In genomic region chr18:58362027-58362575, GRCh38 we compare ENCODE assay signal across 9 cellular contexts.
DNase-seq lines count a peak whose midpoint lies in the region; ATAC-seq and TF ChIP-seq lines count a peak whose summit lies in the region.
"Had no signal": no experiment of that assay in that cellular context is flagged by ENCODE, and none has a peak within 500 bp of the region (broad histone marks: within the 10 kb centered on the region; RNA-seq: fewer than 3 reads in every experiment).

No MANE protein-coding gene starts in this region.

- H3K27ac Mint-ChIP-seq in HFFc6: peak overlapping the region; percentile 99

- H3K4me3 Mint-ChIP-seq in HFFc6: peak overlapping the region; percentile 84

- no peak overlapping the region for H3K4me3 ChIP-seq in brain microvascular endothelial cell (ENCODE audit: low read depth, low read length)
- H3K4me3 ChIP-seq: cardiac muscle cell had no signal

- peak; percentile 97 for DNase-seq in HFFc6
- DNase-seq in brain microvascular endothelial cell: peak; percentile 92
- peak; percentile 86 for DNase-seq in kidney tubule cell (ENCODE audit: low spot score)
- DNase-seq in superior temporal gyrus (ENCODE audit: extremely low spot score): peak; percentile 71
- no peak for DNase-seq in GM19238 (ENCODE audit: insufficient read length, low spot score)
- no peak for DNase-seq in SKM-1 treated with dmso at 0.1 percent for 144 hours (lab: John Stamatoyannopoulos, UW; ENCODE audit: unreplicated experiment)

- no peaks in the 10 kb centered on the region for H3K9me3 Mint-ChIP-seq in HFFc6

- no peaks in the 10 kb centered on the region for H3K27me3 ChIP-seq in brain microvascular endothelial cell (replicated peaks)
- H3K27me3 ChIP-seq: cardiac muscle cell had no signal

- peaks cover 73% of the 10 kb centered on the region for H3K4me1 Mint-ChIP-seq in HFFc6 (ENCODE audit: low read depth)

- peaks cover 14% of the 10 kb centered on the region for H3K36me3 ChIP-seq in brain microvascular endothelial cell (replicated peaks)

- peak overlapping the region; percentile 99 for H3K27ac ChIP-seq in brain microvascular endothelial cell
- H3K27ac ChIP-seq: cardiac muscle cell had no signal

- ATAC-seq in GM18520 (IDR thresholded peaks at IDR 0.05; ENCODE audit: unreplicated experiment): no peak
- no peak for ATAC-seq in HG02623 (IDR thresholded peaks at IDR 0.05; ENCODE audit: unreplicated experiment)

- H3K27me3 Mint-ChIP-seq in HFFc6 (ENCODE audit: insufficient read depth): no peaks in the 10 kb centered on the region

- no peak for TF ChIP-seq CTCF in HFFc6 (IDR thresholded peaks at IDR 0.05)
- no peak for TF ChIP-seq CTCF in brain microvascular endothelial cell (IDR thresholded peaks at IDR 0.05; ENCODE audit: low read depth, low read length, missing control alignments)

- H3K36me3 Mint-ChIP-seq in HFFc6 (ENCODE audit: low read depth): no peaks in the 10 kb centered on the region

- in situ Hi-C loops in brain microvascular endothelial cell (cut with HindIII; ENCODE audit: low pct_ligation_motif_present, low sequenced_read_pairs): no loop called here

Comparison
In these comparisons a context has a peak if more than half of its experiments do, and no peak if none do; other contexts are left out.
1. DNase-seq: peak in HFFc6 (single experiment), brain microvascular endothelial cell (single experiment), kidney tubule cell (single experiment) and superior temporal gyrus (single experiment); none in GM19238 (single experiment) and SKM-1 treated with dmso at 0.1 percent for 144 hours (single experiment).